9 cellular contexts compared by ENCODE assay signal in genomic region chr16:69481901-69482341, GRCh38. TPM values are rescaled to one million over a fixed set of nuclear protein-coding genes. Genes with fewer than 3 reads are reported as not detected.
DNase-seq lines count a peak whose midpoint lies in the region; TF ChIP-seq lines count a peak whose summit lies in the region.
"Had no signal": no experiment of that assay in that cellular context is flagged by ENCODE, and none has a peak within 500 bp of the region (broad histone marks: within the 10 kb centered on the region; RNA-seq: fewer than 3 reads in every experiment).

No MANE protein-coding gene starts in this region.

- H3K4me3 ChIP-seq in endodermal cell (ENCODE audit: low read length) (no peak overlapping the region), uterus (no peak overlapping the region)
- H3K4me3 ChIP-seq: A549 had no signal

- H3K36me3 ChIP-seq in endodermal cell (ENCODE audit: control insufficient read depth, insufficient read depth, low read length) (no peaks in the 10 kb centered on the region), uterus (no peaks in the 10 kb centered on the region)

- CTCF ChIA-PET in activated CD4-positive, alpha-beta T cell treated with anti-CD3 and anti-CD28 coated beads, Interleukin-2, amount 10 ng/mL, durations not matched to agents 7 days and 5 days (lab: Charles Lee): interaction anchor here (0.7 to 0.8 kb wide), 2 partner anchors 12 to 18 kb away, joined by 3 read pairs; no protein-coding TSS in a partner anchor

- TF ChIP-seq POLR2A in uterus (IDR thresholded peaks at IDR 0.05): no peak

- H3K9me3 ChIP-seq in endodermal cell (ENCODE audit: control insufficient read depth, low read length) (no peaks in the 10 kb centered on the region), uterus (no peaks in the 10 kb centered on the region)
- H3K9me3 ChIP-seq: A549 had no signal

- peaks cover 8% of the 10 kb centered on the region for H3K36me3 Mint-ChIP-seq in endodermal cell (ENCODE audit: low read depth)
- H3K36me3 Mint-ChIP-seq in activated CD4-positive, alpha-beta T cell treated with anti-CD3 and anti-CD28 coated beads, Interleukin-2, amount 10 ng/mL, durations not matched to agents 7 days and 5 days (ENCODE audit: low read depth): no peaks in the 10 kb centered on the region

- H3K27ac Mint-ChIP-seq in endodermal cell: peak overlapping the region; percentile 45
- H3K27ac Mint-ChIP-seq in activated CD4-positive, alpha-beta T cell treated with anti-CD3 and anti-CD28 coated beads, Interleukin-2, amount 10 ng/mL, durations not matched to agents 7 days and 5 days: no peak overlapping the region

- DNase-seq in NCI-H2029 (lab: John Stamatoyannopoulos, UW) (peak; percentile 35), NCI-H2029 treated with DMSO at 0.1 percent for 48 hours (lab: John Stamatoyannopoulos, UW) (no peak), endodermal cell (peak; percentile 67), mesenteric fat pad (ENCODE audit: low spot score) (peak; percentile 91), uterus (peak; percentile 84 to 88), NCI-H187 treated with DMSO at 0.1 percent for 48 hours (lab: John Stamatoyannopoulos, UW) (no peak), iPS-NIHi11 (ENCODE audit: low spot score) (no peak)
- no peak for DNase-seq in activated CD4-positive, alpha-beta T cell treated with anti-CD3 and anti-CD28 coated beads, Interleukin-2, amount 10 ng/mL, durations not matched to agents 7 days and 5 days

- no peak for TF ChIP-seq CTCF in endodermal cell (conservative IDR thresholded peaks at IDR 0.05)
- peak in 1 of 4 experiments; percentile 13 for TF ChIP-seq CTCF in uterus (IDR thresholded peaks at IDR 0.05)

- H3K4me3 Mint-ChIP-seq in endodermal cell: no peak overlapping the region
- H3K4me3 Mint-ChIP-seq in activated CD4-positive, alpha-beta T cell treated with anti-CD3 and anti-CD28 coated beads, Interleukin-2, amount 10 ng/mL, durations not matched to agents 7 days and 5 days: no peak overlapping the region

- POLR2A ChIA-PET in activated CD4-positive, alpha-beta T cell treated with anti-CD3 and anti-CD28 coated beads, Interleukin-2, amount 10 ng/mL, durations not matched to agents 7 days and 5 days (lab: Charles Lee): no interaction called here

- peaks cover 3% of the 10 kb centered on the region for H3K9me3 Mint-ChIP-seq in endodermal cell
- H3K9me3 Mint-ChIP-seq in activated CD4-positive, alpha-beta T cell treated with anti-CD3 and anti-CD28 coated beads, Interleukin-2, amount 10 ng/mL, durations not matched to agents 7 days and 5 days: no peaks in the 10 kb centered on the region

- intact Hi-C loops in uterus (cut with DNase I; ENCODE audit: low total_unique reads): no loop called here

- H3K4me1 ChIP-seq in endodermal cell (ENCODE audit: control insufficient read depth, insufficient read depth, low read length) (peaks cover 5% of the 10 kb centered on the region), uterus (no peaks in the 10 kb centered on the region)

- H3K27me3 Mint-ChIP-seq in endodermal cell (ENCODE audit: insufficient read depth): no peaks in the 10 kb centered on the region
- no peaks in the 10 kb centered on the region for H3K27me3 Mint-ChIP-seq in activated CD4-positive, alpha-beta T cell treated with anti-CD3 and anti-CD28 coated beads, Interleukin-2, amount 10 ng/mL, durations not matched to agents 7 days and 5 days

- no peak overlapping the region for H3K9ac ChIP-seq in endodermal cell (ENCODE audit: extremely low read depth, low read length, poor library complexity, severe bottlenecking)

- H3K27me3 ChIP-seq in endodermal cell (ENCODE audit: control insufficient read depth, insufficient read depth, low read length, poor library complexity, severe bottlenecking) (no peaks in the 10 kb centered on the region), uterus (no peaks in the 10 kb centered on the region)

- 91 to 93% methylated on average over 11 to 12 of the region's 12 CpGs for WGBS in endodermal cell (ENCODE audit: insufficient coverage in 1 of 2, insufficient read length in 1 of 2), 2 experiments

- H3K27ac ChIP-seq in endodermal cell (ENCODE audit: low read depth, low read length) (no peak overlapping the region), uterus (peak overlapping the region; percentile 68)

- H3K4me1 Mint-ChIP-seq in endodermal cell: peaks cover 19% of the 10 kb centered on the region
- no peaks in the 10 kb centered on the region for H3K4me1 Mint-ChIP-seq in activated CD4-positive, alpha-beta T cell treated with anti-CD3 and anti-CD28 coated beads, Interleukin-2, amount 10 ng/mL, durations not matched to agents 7 days and 5 days

RNA-seq across cellular contexts. Expression of gene CYB5B, which starts 57.5 kb away (rescaled TPM):
- total RNA-seq in endodermal cell (100 to 1,000 TPM; 123 to 131 TPM), mesenteric fat pad (62.5 TPM), uterus (10 to 100 TPM; 24.1 to 70.3 (median 57.6) TPM)
- polyA plus RNA-seq in endodermal cell (2013, experiment 1 of 2): 125 TPM
- 110 TPM for polyA plus RNA-seq in endodermal cell (2013, experiment 2 of 2)
- 100 to 1,000 TPM; 157 to 178 TPM for total RNA-seq in activated CD4-positive, alpha-beta T cell treated with anti-CD3 and anti-CD28 coated beads, Interleukin-2, amount 10 ng/mL, durations not matched to agents 7 days and 5 days

Comparison
In these comparisons a context has a peak if more than half of its experiments do, and no peak if none do; other contexts are left out.
1. DNase-seq: peak in NCI-H2029 (single experiment), endodermal cell (single experiment), mesenteric fat pad (single experiment) and uterus (2 of 2); none in NCI-H2029 treated with DMSO at 0.1 percent for 48 hours (single experiment), NCI-H187 treated with DMSO at 0.1 percent for 48 hours (single experiment), iPS-NIHi11 (single experiment) and activated CD4-positive, alpha-beta T cell treated with anti-CD3 and anti-CD28 coated beads, Interleukin-2, amount 10 ng/mL, durations not matched to agents 7 days and 5 days (single experiment).